Comparison of ENCODE assay signal across 8 cellular contexts in the genomic region with DNA sequence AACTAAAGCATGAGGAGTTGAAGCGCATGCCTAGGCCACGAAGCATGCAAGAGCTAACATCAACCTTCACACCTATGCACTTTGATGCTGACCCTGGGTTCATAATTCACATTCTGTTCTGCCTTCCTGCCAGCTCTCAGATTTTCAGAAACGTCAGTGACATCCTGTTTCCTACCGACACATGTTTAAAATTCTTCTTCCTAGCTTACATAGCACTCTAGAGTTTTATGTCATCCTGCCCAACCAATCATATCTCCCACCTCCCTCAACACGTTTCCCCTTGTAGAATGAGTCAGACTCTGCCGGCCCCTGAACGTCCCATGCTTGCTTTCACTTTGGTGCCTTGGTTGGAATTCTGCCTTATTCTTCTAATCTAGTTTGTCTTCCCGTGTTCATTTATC.
A peak's percentile ranks its signal among the peaks of the same experiment; 100 is the strongest.
DNase-seq lines count a peak whose midpoint lies in the region; ATAC-seq, FAIRE-seq and TF ChIP-seq lines count a peak whose summit lies in the region.

No MANE protein-coding gene starts in this region.

- TF ChIP-seq POLR2A in gastroesophageal sphincter (IDR thresholded peaks at IDR 0.05) (no peak), H54 (IDR thresholded peaks at IDR 0.05; ENCODE audit: low read depth, low read length) (no peak)

- no peak overlapping the region for H3K4me3 Mint-ChIP-seq in activated CD4-positive, alpha-beta memory T cell treated with anti-CD3 and anti-CD28 coated beads for 36 hours

- H3K9me3 Mint-ChIP-seq in activated CD4-positive, alpha-beta memory T cell treated with anti-CD3 and anti-CD28 coated beads for 36 hours: no peaks in the 10 kb centered on the region

- H3K27me3 Mint-ChIP-seq in activated CD4-positive, alpha-beta memory T cell treated with anti-CD3 and anti-CD28 coated beads for 36 hours: no peaks in the 10 kb centered on the region

- H3K27ac ChIP-seq in gastroesophageal sphincter: peak overlapping the region; percentile 73 to 85 (median 78)

- ATAC-seq in GM18870 (IDR thresholded peaks at IDR 0.05; ENCODE audit: unreplicated experiment) (peak; percentile 66), HG03039 (IDR thresholded peaks at IDR 0.05; ENCODE audit: unreplicated experiment) (peak; percentile 57), gastroesophageal sphincter (peak; percentile 69)

- POLR2A ChIA-PET in activated CD4-positive, alpha-beta memory T cell treated with anti-CD3 and anti-CD28 coated beads for 36 hours (lab: Charles Lee): interaction anchor here (1.0 to 5.9 kb wide), 3 partner anchors 135 to 145 kb away, joined by 3 to 71 read pairs (median 4); a partner anchor contains a TSS

- 33 to 34% methylated on average over 8 of the region's 8 CpGs for whole genome bisulfite sequencing in gastroesophageal sphincter (ENCODE audit: low coverage in 1 of 2), 2 donors

- no peak for TF ChIP-seq EP300 in gastroesophageal sphincter (IDR thresholded peaks at IDR 0.05)

- CTCF ChIA-PET in activated CD4-positive, alpha-beta memory T cell treated with anti-CD3 and anti-CD28 coated beads for 36 hours (lab: Charles Lee): interaction anchor here (1.1 to 12.3 kb wide), 4 partner anchors 106 to 251 kb away, joined by 3 to 624 read pairs (median 19); a partner anchor contains a TSS

- H3K36me3 ChIP-seq in gastroesophageal sphincter: no peaks in the 10 kb centered on the region

- peak; percentile 72 for DNase-seq in activated CD4-positive, alpha-beta memory T cell treated with anti-CD3 and anti-CD28 coated beads for 36 hours
- peak; percentile 7 to 45 (median 31) for DNase-seq in stimulated activated CD4-positive, alpha-beta T cell treated with anti-CD3 and anti-CD28 coated beads, TNF-alpha, amount 100 ng/mL, for 24 hours (ENCODE audit: low read depth in 3 of 3)
- DNase-seq in H54 (ENCODE audit: insufficient read length, low spot score) (no peak), HK-2 (ENCODE audit: unreplicated experiment) (no peak), ecto neural progenitor cell (ENCODE audit: low spot score) (no peak)

- H3K4me1 Mint-ChIP-seq in activated CD4-positive, alpha-beta memory T cell treated with anti-CD3 and anti-CD28 coated beads for 36 hours (ENCODE audit: low read depth): no peaks in the 10 kb centered on the region

- no peak for FAIRE-seq in H54 (lab: Jason Lieb, UNC)

- no peaks in the 10 kb centered on the region for H3K9me3 ChIP-seq in gastroesophageal sphincter

- H3K36me3 Mint-ChIP-seq in activated CD4-positive, alpha-beta memory T cell treated with anti-CD3 and anti-CD28 coated beads for 36 hours: no peaks in the 10 kb centered on the region

- peaks cover 9 to 53% (median 15%) of the 10 kb centered on the region in 3 donors for H3K4me1 ChIP-seq in gastroesophageal sphincter

- H3K27ac Mint-ChIP-seq in activated CD4-positive, alpha-beta memory T cell treated with anti-CD3 and anti-CD28 coated beads for 36 hours: no peak overlapping the region

- intact Hi-C loops in activated CD4-positive, alpha-beta memory T cell treated with anti-CD3 and anti-CD28 coated beads for 36 hours (cut with micrococcal nuclease): loop anchor here (1.0 to 10.0 kb wide), 4 partner anchors 53 to 277 kb away; a partner anchor contains a TSS

- H3K27me3 ChIP-seq in gastroesophageal sphincter: no peaks in the 10 kb centered on the region

- no peak for TF ChIP-seq CTCF in gastroesophageal sphincter (IDR thresholded peaks at IDR 0.05)

- H3K4me3 ChIP-seq in gastroesophageal sphincter: peak overlapping the region in 1 of 2 donors; percentile 10

Comparison
In these comparisons a context has a peak if more than half of its experiments do, and no peak if none do; other contexts are left out.
1. DNase-seq: peak in activated CD4-positive, alpha-beta memory T cell treated with anti-CD3 and anti-CD28 coated beads for 36 hours (single experiment) and stimulated activated CD4-positive, alpha-beta T cell treated with anti-CD3 and anti-CD28 coated beads, TNF-alpha, amount 100 ng/mL, for 24 hours (3 of 3); none in H54 (single experiment), HK-2 (single experiment) and ecto neural progenitor cell (single experiment).
2. Peak in every context shown above with its lines, with median percentiles within 50 percentile points of each other: ATAC-seq.